In the genomic region with DNA sequence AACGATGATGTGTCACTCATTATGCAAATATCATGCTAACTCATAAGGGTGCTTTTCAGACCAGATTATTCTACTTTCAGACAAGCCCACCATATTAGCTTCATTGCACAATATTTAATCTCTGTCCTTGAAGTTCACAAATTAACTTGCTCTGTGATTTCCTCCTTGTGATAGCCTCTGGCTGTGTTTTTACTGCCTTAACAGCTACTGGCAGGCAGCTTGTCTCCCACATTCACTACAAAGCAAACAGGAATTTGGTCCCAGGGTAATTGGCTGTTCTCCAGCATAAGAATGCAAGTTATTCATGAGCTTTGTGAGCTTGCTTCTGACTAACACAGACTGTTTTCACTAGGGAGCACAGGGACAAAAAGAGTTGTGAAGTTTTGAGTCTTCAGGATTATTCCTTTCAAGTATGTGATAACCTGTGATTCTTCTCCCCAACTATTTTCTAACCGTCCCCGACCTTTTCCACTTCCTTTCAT, we compare ENCODE assay signal across 1 cellular context.
TF ChIP-seq lines count a peak whose summit lies in the region.

No MANE protein-coding gene starts in this region.

TF ChIP-seq in HepG2, 621 proteins besides CTCF, POLR2A, EP300 and RAD21 (continued from another document and continues in another):
- TF ChIP-seq, protein P1, sequence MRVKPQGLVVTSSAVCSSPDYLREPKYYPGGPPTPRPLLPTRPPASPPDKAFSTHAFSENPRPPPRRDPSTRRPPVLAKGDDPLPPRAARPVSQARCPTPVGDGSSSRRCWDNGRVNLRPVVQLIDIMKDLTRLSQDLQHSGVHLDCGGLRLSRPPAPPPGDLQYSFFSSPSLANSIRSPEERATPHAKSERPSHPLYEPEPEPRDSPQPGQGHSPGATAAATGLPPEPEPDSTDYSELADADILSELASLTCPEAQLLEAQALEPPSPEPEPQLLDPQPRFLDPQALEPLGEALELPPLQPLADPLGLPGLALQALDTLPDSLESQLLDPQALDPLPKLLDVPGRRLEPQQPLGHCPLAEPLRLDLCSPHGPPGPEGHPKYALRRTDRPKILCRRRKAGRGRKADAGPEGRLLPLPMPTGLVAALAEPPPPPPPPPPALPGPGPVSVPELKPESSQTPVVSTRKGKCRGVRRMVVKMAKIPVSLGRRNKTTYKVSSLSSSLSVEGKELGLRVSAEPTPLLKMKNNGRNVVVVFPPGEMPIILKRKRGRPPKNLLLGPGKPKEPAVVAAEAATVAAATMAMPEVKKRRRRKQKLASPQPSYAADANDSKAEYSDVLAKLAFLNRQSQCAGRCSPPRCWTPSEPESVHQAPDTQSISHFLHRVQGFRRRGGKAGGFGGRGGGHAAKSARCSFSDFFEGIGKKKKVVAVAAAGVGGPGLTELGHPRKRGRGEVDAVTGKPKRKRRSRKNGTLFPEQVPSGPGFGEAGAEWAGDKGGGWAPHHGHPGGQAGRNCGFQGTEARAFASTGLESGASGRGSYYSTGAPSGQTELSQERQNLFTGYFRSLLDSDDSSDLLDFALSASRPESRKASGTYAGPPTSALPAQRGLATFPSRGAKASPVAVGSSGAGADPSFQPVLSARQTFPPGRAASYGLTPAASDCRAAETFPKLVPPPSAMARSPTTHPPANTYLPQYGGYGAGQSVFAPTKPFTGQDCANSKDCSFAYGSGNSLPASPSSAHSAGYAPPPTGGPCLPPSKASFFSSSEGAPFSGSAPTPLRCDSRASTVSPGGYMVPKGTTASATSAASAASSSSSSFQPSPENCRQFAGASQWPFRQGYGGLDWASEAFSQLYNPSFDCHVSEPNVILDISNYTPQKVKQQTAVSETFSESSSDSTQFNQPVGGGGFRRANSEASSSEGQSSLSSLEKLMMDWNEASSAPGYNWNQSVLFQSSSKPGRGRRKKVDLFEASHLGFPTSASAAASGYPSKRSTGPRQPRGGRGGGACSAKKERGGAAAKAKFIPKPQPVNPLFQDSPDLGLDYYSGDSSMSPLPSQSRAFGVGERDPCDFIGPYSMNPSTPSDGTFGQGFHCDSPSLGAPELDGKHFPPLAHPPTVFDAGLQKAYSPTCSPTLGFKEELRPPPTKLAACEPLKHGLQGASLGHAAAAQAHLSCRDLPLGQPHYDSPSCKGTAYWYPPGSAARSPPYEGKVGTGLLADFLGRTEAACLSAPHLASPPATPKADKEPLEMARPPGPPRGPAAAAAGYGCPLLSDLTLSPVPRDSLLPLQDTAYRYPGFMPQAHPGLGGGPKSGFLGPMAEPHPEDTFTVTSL (CRISPR knock-in tag; IDR thresholded peaks at IDR 0.05; ENCODE audit: borderline replicate concordance): peak; percentile 98
- TF ChIP-seq, protein P2, sequence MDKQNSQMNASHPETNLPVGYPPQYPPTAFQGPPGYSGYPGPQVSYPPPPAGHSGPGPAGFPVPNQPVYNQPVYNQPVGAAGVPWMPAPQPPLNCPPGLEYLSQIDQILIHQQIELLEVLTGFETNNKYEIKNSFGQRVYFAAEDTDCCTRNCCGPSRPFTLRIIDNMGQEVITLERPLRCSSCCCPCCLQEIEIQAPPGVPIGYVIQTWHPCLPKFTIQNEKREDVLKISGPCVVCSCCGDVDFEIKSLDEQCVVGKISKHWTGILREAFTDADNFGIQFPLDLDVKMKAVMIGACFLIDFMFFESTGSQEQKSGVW (CRISPR knock-in tag; IDR thresholded peaks at IDR 0.05; ENCODE audit: borderline replicate concordance): no peak
- TF ChIP-seq ZNF432 (CRISPR knock-in tag; IDR thresholded peaks at IDR 0.05; ENCODE audit: borderline replicate concordance) (no peak), MIER3 (CRISPR knock-in tag; IDR thresholded peaks at IDR 0.05; ENCODE audit: borderline replicate concordance) (peak; percentile 83), BORCS8-MEF2B (CRISPR knock-in tag; IDR thresholded peaks at IDR 0.05) (no peak), ZBTB26 (CRISPR knock-in tag; IDR thresholded peaks at IDR 0.05; ENCODE audit: borderline replicate concordance) (no peak; the same call in 1 of the 2 replicates), CBFB (CRISPR knock-in tag; IDR thresholded peaks at IDR 0.05) (peak; percentile 51; the same call in 1 of the 2 replicates), ATAD3A (CRISPR knock-in tag; IDR thresholded peaks at IDR 0.05) (no peak), ZNF30 (CRISPR knock-in tag; IDR thresholded peaks at IDR 0.05) (no peak), ZNF264 (CRISPR knock-in tag; IDR thresholded peaks at IDR 0.05) (peak; percentile 10; the same call in 1 of the 2 replicates), RBM22 (optimal IDR thresholded peaks at IDR 0.05; ENCODE audit: low read length) (no peak), FOSL1 (CRISPR knock-in tag; IDR thresholded peaks at IDR 0.05; ENCODE audit: borderline replicate concordance) (no peak), DPF2 (CRISPR knock-in tag; IDR thresholded peaks at IDR 0.05; ENCODE audit: borderline replicate concordance, low read depth) (peak; percentile 85), ZNF318 (CRISPR knock-in tag; IDR thresholded peaks at IDR 0.05) (no peak), ZNF484 (CRISPR knock-in tag; IDR thresholded peaks at IDR 0.05; ENCODE audit: borderline replicate concordance, low read depth) (no peak), ZFYVE20 (CRISPR knock-in tag; IDR thresholded peaks at IDR 0.05; ENCODE audit: borderline replicate concordance, low read depth) (no peak), ZNF713 (CRISPR knock-in tag; IDR thresholded peaks at IDR 0.05) (no peak), NCOA5 (CRISPR knock-in tag; IDR thresholded peaks at IDR 0.05) (no peak), CBX1 (IDR thresholded peaks at IDR 0.05; ENCODE audit: low read depth) (no peak), ZBTB49 (CRISPR knock-in tag; IDR thresholded peaks at IDR 0.05; ENCODE audit: borderline replicate concordance) (no peak), ZNF841 (CRISPR knock-in tag; IDR thresholded peaks at IDR 0.05; ENCODE audit: borderline replicate concordance) (no peak), WIZ (CRISPR knock-in tag; IDR thresholded peaks at IDR 0.05) (no peak)
- TF ChIP-seq, protein P3, sequence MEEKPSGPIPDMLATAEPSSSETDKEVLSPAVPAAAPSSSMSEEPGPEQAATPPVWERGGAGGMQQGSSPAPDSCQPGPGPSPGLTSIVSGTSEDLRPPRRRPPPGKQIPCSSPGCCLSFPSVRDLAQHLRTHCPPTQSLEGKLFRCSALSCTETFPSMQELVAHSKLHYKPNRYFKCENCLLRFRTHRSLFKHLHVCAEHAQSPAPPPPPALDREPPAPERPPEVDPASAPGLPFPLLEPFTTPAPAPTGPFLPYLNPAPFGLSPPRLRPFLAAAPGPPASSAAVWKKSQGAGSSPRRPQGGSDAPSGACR (CRISPR knock-in tag; IDR thresholded peaks at IDR 0.05): peak; percentile 61; the same call in 1 of the 2 replicates
- TF ChIP-seq, protein P4, sequence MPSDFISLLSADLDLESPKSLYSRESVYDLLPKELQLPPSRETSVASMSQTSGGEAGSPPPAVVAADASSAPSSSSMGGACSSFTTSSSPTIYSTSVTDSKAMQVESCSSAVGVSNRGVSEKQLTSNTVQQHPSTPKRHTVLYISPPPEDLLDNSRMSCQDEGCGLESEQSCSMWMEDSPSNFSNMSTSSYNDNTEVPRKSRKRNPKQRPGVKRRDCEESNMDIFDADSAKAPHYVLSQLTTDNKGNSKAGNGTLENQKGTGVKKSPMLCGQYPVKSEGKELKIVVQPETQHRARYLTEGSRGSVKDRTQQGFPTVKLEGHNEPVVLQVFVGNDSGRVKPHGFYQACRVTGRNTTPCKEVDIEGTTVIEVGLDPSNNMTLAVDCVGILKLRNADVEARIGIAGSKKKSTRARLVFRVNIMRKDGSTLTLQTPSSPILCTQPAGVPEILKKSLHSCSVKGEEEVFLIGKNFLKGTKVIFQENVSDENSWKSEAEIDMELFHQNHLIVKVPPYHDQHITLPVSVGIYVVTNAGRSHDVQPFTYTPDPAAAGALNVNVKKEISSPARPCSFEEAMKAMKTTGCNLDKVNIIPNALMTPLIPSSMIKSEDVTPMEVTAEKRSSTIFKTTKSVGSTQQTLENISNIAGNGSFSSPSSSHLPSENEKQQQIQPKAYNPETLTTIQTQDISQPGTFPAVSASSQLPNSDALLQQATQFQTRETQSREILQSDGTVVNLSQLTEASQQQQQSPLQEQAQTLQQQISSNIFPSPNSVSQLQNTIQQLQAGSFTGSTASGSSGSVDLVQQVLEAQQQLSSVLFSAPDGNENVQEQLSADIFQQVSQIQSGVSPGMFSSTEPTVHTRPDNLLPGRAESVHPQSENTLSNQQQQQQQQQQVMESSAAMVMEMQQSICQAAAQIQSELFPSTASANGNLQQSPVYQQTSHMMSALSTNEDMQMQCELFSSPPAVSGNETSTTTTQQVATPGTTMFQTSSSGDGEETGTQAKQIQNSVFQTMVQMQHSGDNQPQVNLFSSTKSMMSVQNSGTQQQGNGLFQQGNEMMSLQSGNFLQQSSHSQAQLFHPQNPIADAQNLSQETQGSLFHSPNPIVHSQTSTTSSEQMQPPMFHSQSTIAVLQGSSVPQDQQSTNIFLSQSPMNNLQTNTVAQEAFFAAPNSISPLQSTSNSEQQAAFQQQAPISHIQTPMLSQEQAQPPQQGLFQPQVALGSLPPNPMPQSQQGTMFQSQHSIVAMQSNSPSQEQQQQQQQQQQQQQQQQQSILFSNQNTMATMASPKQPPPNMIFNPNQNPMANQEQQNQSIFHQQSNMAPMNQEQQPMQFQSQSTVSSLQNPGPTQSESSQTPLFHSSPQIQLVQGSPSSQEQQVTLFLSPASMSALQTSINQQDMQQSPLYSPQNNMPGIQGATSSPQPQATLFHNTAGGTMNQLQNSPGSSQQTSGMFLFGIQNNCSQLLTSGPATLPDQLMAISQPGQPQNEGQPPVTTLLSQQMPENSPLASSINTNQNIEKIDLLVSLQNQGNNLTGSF (CRISPR knock-in tag; IDR thresholded peaks at IDR 0.05): no peak
